27 cellular contexts compared by ENCODE assay signal in the genomic region with DNA sequence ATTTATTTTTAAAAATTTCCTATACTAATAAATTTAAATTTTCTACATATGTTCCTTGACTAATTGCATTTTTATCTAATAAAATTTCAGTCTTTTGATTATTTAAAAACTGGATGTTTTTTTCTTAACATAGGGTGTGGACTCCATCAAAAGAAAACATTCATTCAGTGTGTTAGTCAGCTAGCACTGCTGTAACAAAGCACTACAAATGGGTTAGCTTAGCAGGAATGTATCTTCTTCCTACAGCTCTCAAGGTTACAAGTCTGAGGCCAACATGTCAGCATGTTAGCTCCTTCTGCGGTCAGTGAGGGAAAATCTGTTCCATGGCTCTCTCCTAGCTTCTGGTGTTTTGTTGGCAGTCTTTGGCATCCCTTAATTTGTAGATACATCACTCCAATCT. TPM values are rescaled to one million over a fixed set of nuclear protein-coding genes. Genes with fewer than 3 reads are reported as not detected.
"Had no signal": no experiment of that assay in that cellular context is flagged by ENCODE, and none has a peak within 500 bp of the region (broad histone marks: within the 10 kb centered on the region; RNA-seq: fewer than 3 reads in every experiment).

No MANE protein-coding gene starts in this region.

- H3K27ac Mint-ChIP-seq: activated B cell treated with CpG ODN at 0.5 μM for 24 hours; activated CD4-positive, alpha-beta T cell treated with anti-CD3 and anti-CD28 coated beads, Interleukin-2, amount 10 ng/mL, durations not matched to agents 24 days and 14 days; activated naive CD4-positive, alpha-beta T cell treated with anti-CD3 and anti-CD28 coated beads, Interleukin-2, amount 10 ng/mL, durations not matched to agents 7 days and 5 days; activated naive CD8-positive, alpha-beta T cell treated with anti-CD3 and anti-CD28 coated beads for 36 hours; activated T-cell treated with anti-CD3 and anti-CD28 coated beads, Interleukin-2, amount 50 U/mL, for 72 hours; activated T-helper 2 cell treated with anti-CD3 and anti-CD28 coated beads, Interferon-gamma antibody, Interleukin-2, Interleukin-4, amounts not matched to agents 10 μg/mL and 5 μg/mL and 100 μg/mL, durations not matched to agents 14 hours and 24 hours and 36 hours; T-helper 17 cell had no signal

- DNase-seq: activated B cell treated with CpG ODN at 0.5 μM for 24 hours; activated CD4-positive, alpha-beta T cell treated with anti-CD3 and anti-CD28 coated beads for 1 hour; activated CD4-positive, alpha-beta T cell treated with anti-CD3 and anti-CD28 coated beads, Interleukin-2, amount 10 ng/mL, durations not matched to agents 24 days and 14 days; activated CD4-positive, alpha-beta T cell treated with anti-CD3 and anti-CD28 coated beads, Interleukin-2, amount 50 U/mL, for 48 hours; activated CD8-positive, alpha-beta memory T cell treated with anti-CD3 and anti-CD28 coated beads for 24 hours; activated gamma-delta T cell treated with Interleukin-2 at 50 U/mL for 16 hours; activated naive CD4-positive, alpha-beta T cell treated with anti-CD3 and anti-CD28 coated beads, Interleukin-2, amount 10 ng/mL, durations not matched to agents 7 days and 5 days; activated naive CD8-positive, alpha-beta T cell treated with anti-CD3 and anti-CD28 coated beads for 36 hours; activated T-cell treated with anti-CD3 and anti-CD28 coated beads for 4 hours; anterior cingulate cortex; caudate nucleus; Kasumi-1; NCI-H1105 treated with DMSO at 0.1 percent for 48 hours; NCI-H1436 treated with DMSO at 0.1 percent for 48 hours; NCI-H187; NCI-H2081 treated with DMSO at 0.1 percent for 48 hours; NCI-H446; NCI-H524; Peyer's patch; Right ventricle myocardium superior; T-helper 17 cell; T-helper 9 cell had no signal

- H3K36me3 Mint-ChIP-seq: activated naive CD4-positive, alpha-beta T cell treated with anti-CD3 and anti-CD28 coated beads, Interleukin-2, amount 10 ng/mL, durations not matched to agents 7 days and 5 days; activated naive CD8-positive, alpha-beta T cell treated with anti-CD3 and anti-CD28 coated beads for 36 hours had no signal

- H3K9me3 ChIP-seq: breast epithelium, Peyer's patch, SJSA1 had no signal

- H3K4me3 Mint-ChIP-seq: activated B cell treated with CpG ODN at 0.5 μM for 24 hours; activated CD4-positive, alpha-beta T cell treated with anti-CD3 and anti-CD28 coated beads, Interleukin-2, amount 10 ng/mL, durations not matched to agents 24 days and 14 days; activated naive CD4-positive, alpha-beta T cell treated with anti-CD3 and anti-CD28 coated beads, Interleukin-2, amount 10 ng/mL, durations not matched to agents 7 days and 5 days; activated naive CD8-positive, alpha-beta T cell treated with anti-CD3 and anti-CD28 coated beads for 36 hours; activated T-cell treated with anti-CD3 and anti-CD28 coated beads, Interleukin-2, amount 50 U/mL, for 72 hours; T-helper 17 cell had no signal

- H3K4me3 ChIP-seq: breast epithelium, Peyer's patch, SJSA1 had no signal

- H3K27ac ChIP-seq: breast epithelium, Peyer's patch, RWPE1, SJSA1 had no signal

- ATAC-seq: T-helper 17 cell had no signal

- H3K36me3 ChIP-seq: breast epithelium, Peyer's patch, SJSA1 had no signal

- H3K4me1 Mint-ChIP-seq: activated naive CD4-positive, alpha-beta T cell treated with anti-CD3 and anti-CD28 coated beads, Interleukin-2, amount 10 ng/mL, durations not matched to agents 7 days and 5 days had no signal

- H3K27me3 Mint-ChIP-seq: activated naive CD4-positive, alpha-beta T cell treated with anti-CD3 and anti-CD28 coated beads, Interleukin-2, amount 10 ng/mL, durations not matched to agents 7 days and 5 days had no signal

- H3K27me3 ChIP-seq: breast epithelium, Peyer's patch, SJSA1 had no signal

- H3K9me3 Mint-ChIP-seq: activated B cell treated with CpG ODN at 0.5 μM for 24 hours; activated CD4-positive, alpha-beta T cell treated with anti-CD3 and anti-CD28 coated beads, Interleukin-2, amount 10 ng/mL, durations not matched to agents 24 days and 14 days; activated naive CD4-positive, alpha-beta T cell treated with anti-CD3 and anti-CD28 coated beads, Interleukin-2, amount 10 ng/mL, durations not matched to agents 7 days and 5 days; activated naive CD8-positive, alpha-beta T cell treated with anti-CD3 and anti-CD28 coated beads for 36 hours; activated T-helper 2 cell treated with anti-CD3 and anti-CD28 coated beads, Interferon-gamma antibody, Interleukin-2, Interleukin-4, amounts not matched to agents 10 μg/mL and 5 μg/mL and 100 μg/mL, durations not matched to agents 14 hours and 24 hours and 36 hours had no signal

- H3K4me1 ChIP-seq: breast epithelium, Peyer's patch, SJSA1 had no signal

RNA-seq across cellular contexts. Expression of a gene that starts 32.5 kb away (rescaled TPM):
- total RNA-seq: activated CD4-positive, alpha-beta T cell treated with anti-CD3 and anti-CD28 coated beads, Interleukin-2, amount 10 ng/mL, durations not matched to agents 24 days and 14 days had no signal
